Comparison of ENCODE assay signal across 7 cellular contexts in the genomic region with DNA sequence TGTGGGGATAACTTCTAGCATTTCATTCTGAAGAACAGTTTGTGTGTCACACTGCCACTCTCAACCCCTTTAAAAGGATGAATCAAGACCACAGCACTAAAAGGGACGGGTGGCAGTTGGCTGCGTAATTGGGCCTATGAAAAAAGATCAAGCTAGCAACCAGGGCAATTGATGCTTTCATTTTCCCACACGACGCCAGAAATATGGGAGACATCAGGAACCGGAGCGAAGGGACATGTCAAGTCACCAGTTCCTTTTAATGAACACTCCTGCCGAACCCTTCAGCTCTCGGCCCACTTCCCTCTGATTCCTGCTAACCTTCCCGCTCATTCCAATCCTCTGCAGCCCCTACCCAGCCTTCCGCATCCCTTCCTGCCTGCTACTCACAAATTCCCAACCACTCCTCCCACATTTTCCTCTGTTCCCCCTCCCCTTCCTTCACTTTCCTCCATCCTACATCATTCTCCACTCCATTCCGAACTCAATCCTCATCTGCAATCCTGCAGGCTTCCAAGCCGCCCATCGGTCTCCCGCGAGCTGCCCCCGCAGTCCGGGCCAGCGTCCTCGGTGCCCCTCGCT. TPM values are rescaled to one million over a fixed set of nuclear protein-coding genes. Genes with fewer than 3 reads are reported as not detected.
DNase-seq lines count a peak whose midpoint lies in the region; ATAC-seq and TF ChIP-seq lines count a peak whose summit lies in the region.

No MANE protein-coding gene starts in this region.

- peak overlapping the region; percentile 76 for H3K4me3 ChIP-seq in MG63
- H3K4me3 ChIP-seq in epithelial cell of esophagus (ENCODE audit: low read length): peak overlapping the region; percentile 78
- H3K4me3 ChIP-seq in thymus (ENCODE audit: low read length): peak overlapping the region; percentile 79

- no peaks in the 10 kb centered on the region for H3K27me3 ChIP-seq in MG63
- H3K27me3 ChIP-seq in thymus (ENCODE audit: control insufficient read depth, insufficient read depth): no peaks in the 10 kb centered on the region

- H3K27ac ChIP-seq in thymus (ENCODE audit: low read depth): peak overlapping the region; percentile 84

- intact Hi-C loops in activated CD4-positive, alpha-beta memory T cell treated with anti-CD3 and anti-CD28 coated beads for 36 hours (cut with micrococcal nuclease): loop anchor here (1.0 to 5.0 kb wide), 8 partner anchors 34 to 286 kb away; a partner anchor contains a TSS

- CTCF ChIA-PET in activated CD4-positive, alpha-beta memory T cell treated with anti-CD3 and anti-CD28 coated beads for 36 hours (lab: Charles Lee): interaction anchor here (1.3 kb wide), 1 partner anchor 258 kb away, joined by 4 read pairs; no protein-coding TSS in a partner anchor

- peaks cover 11% of the 10 kb centered on the region for H3K4me1 ChIP-seq in thymus (ENCODE audit: control insufficient read depth, insufficient read depth, low read length)

- H3K9me3 Mint-ChIP-seq in activated CD4-positive, alpha-beta memory T cell treated with anti-CD3 and anti-CD28 coated beads for 36 hours: no peaks in the 10 kb centered on the region

- H3K27ac Mint-ChIP-seq in activated CD4-positive, alpha-beta memory T cell treated with anti-CD3 and anti-CD28 coated beads for 36 hours: peak overlapping the region; percentile 83

- H3K27me3 Mint-ChIP-seq in activated CD4-positive, alpha-beta memory T cell treated with anti-CD3 and anti-CD28 coated beads for 36 hours: no peaks in the 10 kb centered on the region

- ATAC-seq in GM18873 (IDR thresholded peaks at IDR 0.05; ENCODE audit: low FRiP score, unreplicated experiment): peak; percentile 14

- H3K4me1 Mint-ChIP-seq in activated CD4-positive, alpha-beta memory T cell treated with anti-CD3 and anti-CD28 coated beads for 36 hours (ENCODE audit: low read depth): peaks cover 48% of the 10 kb centered on the region

- H3K36me3 ChIP-seq in MG63: no peaks in the 10 kb centered on the region
- no peaks in the 10 kb centered on the region for H3K36me3 ChIP-seq in thymus (ENCODE audit: control insufficient read depth, insufficient read depth)

- TF ChIP-seq CTCF in epithelial cell of esophagus (IDR thresholded peaks at IDR 0.05; ENCODE audit: insufficient read depth, low read depth, low read length, missing control alignments): no peak

- H3K36me3 Mint-ChIP-seq in activated CD4-positive, alpha-beta memory T cell treated with anti-CD3 and anti-CD28 coated beads for 36 hours: peaks cover 11% of the 10 kb centered on the region

- peak overlapping the region; percentile 91 for H3K4me3 Mint-ChIP-seq in activated CD4-positive, alpha-beta memory T cell treated with anti-CD3 and anti-CD28 coated beads for 36 hours

- no peaks in the 10 kb centered on the region for H3K9me3 ChIP-seq in MG63
- H3K9me3 ChIP-seq in thymus (ENCODE audit: control insufficient read depth): no peaks in the 10 kb centered on the region

- DNase-seq in MG63: peak; percentile 5
- DNase-seq in activated CD4-positive, alpha-beta memory T cell treated with anti-CD3 and anti-CD28 coated beads for 36 hours: peak; percentile 57
- peak; percentile 24 for DNase-seq in epithelial cell of esophagus (ENCODE audit: low read depth)
- DNase-seq in middle frontal gyrus (ENCODE audit: extremely low spot score, low spot score): peak; percentile 14
- DNase-seq in NCI-H128 (lab: John Stamatoyannopoulos, UW; ENCODE audit: unreplicated experiment): no peak

- POLR2A ChIA-PET in activated CD4-positive, alpha-beta memory T cell treated with anti-CD3 and anti-CD28 coated beads for 36 hours (lab: Charles Lee): interaction anchor here (0.8 to 1.9 kb wide), 10 partner anchors 8 to 319 kb away, joined by 3 to 13 read pairs (median 4); a partner anchor contains a TSS

- WGBS in thymus: 4% methylated on average over 20 of the region's 20 CpGs

RNA-seq across cellular contexts. Expression of a gene that starts 0.7 kb away (rescaled TPM):
- total RNA-seq in MG63 (2014; rRNA removed; shearing (Covaris generic); ENCODE audit: low replicate concordance): 4.6 and 7.8 TPM in 2 replicates
- total RNA-seq in activated CD4-positive, alpha-beta memory T cell treated with anti-CD3 and anti-CD28 coated beads for 36 hours: 10 to 100 TPM; 19.2 to 20.2 TPM
- polyA plus RNA-seq in thymus: 16.7 TPM

RNA-seq across cellular contexts. Expression of a gene that starts 34.5 kb away (rescaled TPM):
- 27.5 and 28.8 TPM in 2 replicates for total RNA-seq in MG63 (2014; rRNA removed; shearing (Covaris generic); ENCODE audit: low replicate concordance)
- 10 to 100 TPM; 79.8 to 84.0 TPM for total RNA-seq in activated CD4-positive, alpha-beta memory T cell treated with anti-CD3 and anti-CD28 coated beads for 36 hours
- 78.8 TPM for polyA plus RNA-seq in thymus

RNA-seq across cellular contexts. Expression of a gene that starts 56.5 kb away (rescaled TPM):
- total RNA-seq in MG63 (2014; rRNA removed; shearing (Covaris generic); ENCODE audit: low replicate concordance): 12.0 and 74.1 TPM in 2 replicates
- 10 to 100 TPM; 41.4 to 41.6 TPM for total RNA-seq in activated CD4-positive, alpha-beta memory T cell treated with anti-CD3 and anti-CD28 coated beads for 36 hours
- polyA plus RNA-seq in thymus: 30.0 TPM
